In the genomic region with DNA sequence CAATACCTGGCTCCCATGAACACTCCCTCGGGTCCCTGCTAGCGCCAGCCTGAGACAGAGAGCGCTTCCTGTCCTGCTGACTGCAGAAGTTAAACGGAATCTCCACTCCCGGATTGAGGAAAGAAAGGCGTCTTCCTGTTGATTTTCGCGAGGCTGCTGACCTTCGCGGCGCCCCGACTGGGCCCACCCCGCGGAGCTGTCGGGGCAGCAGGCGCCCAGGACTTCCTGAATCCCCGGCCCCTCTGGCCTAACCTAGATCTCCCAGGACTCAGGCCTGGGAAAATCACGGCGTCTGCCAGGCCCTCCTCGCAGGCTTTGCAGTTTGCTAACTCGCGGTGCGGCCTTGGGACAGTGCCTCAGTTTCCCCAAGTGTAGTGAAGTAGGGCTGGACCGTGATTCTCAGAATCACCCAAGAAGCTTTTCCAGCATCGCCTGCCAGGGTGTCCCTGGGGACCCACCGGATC, we compare ENCODE assay signal across 9 cellular contexts.
DNase-seq lines count a peak whose midpoint lies in the region; ATAC-seq, FAIRE-seq and TF ChIP-seq lines count a peak whose summit lies in the region.
"Had no signal": no experiment of that assay in that cellular context is flagged by ENCODE, and none has a peak within 500 bp of the region (broad histone marks: within the 10 kb centered on the region; RNA-seq: fewer than 3 reads in every experiment).

No MANE protein-coding gene starts in this region.

- H3K36me3 Mint-ChIP-seq in MCF 10A (ENCODE audit: insufficient read depth, unreplicated experiment), result no peaks in the 10 kb centered on the region

- TF ChIP-seq POLR2A in spleen (IDR thresholded peaks at IDR 0.05), result no peak

- peak overlapping the region; percentile 64 for H3K4me3 Mint-ChIP-seq in MCF 10A (ENCODE audit: unreplicated experiment)

- peak overlapping the region; percentile 27 for H2AFZ ChIP-seq in keratinocyte (ENCODE audit: control insufficient read depth, low read length)

- no peaks in the 10 kb centered on the region for H3K79me2 ChIP-seq in keratinocyte (ENCODE audit: control insufficient read depth, insufficient read depth, low read length)

- H3K9me3 Mint-ChIP-seq in MCF 10A (ENCODE audit: unreplicated experiment), result no peaks in the 10 kb centered on the region

- H3K4me2 ChIP-seq in keratinocyte (ENCODE audit: control insufficient read depth, extremely low read depth, insufficient read depth, low read depth, low read length), result peak overlapping the region; percentile 70

- peak overlapping the region; percentile 47 to 68 (median 59) for H3K4me3 ChIP-seq in keratinocyte (ENCODE audit: control insufficient read depth in 2 of 3, extremely low read depth in 1 of 3, insufficient read depth in 2 of 3, low read depth in 1 of 3, low read length in 3 of 3)
- peak overlapping the region; percentile 26 to 70 (median 38) for H3K4me3 ChIP-seq in spleen

- POLR2A ChIA-PET in MCF 10A (lab: Yijun Ruan, JAX), result interaction anchor here (1.1 kb wide), 1 partner anchor 101 kb away, joined by 3 read pairs; no protein-coding TSS in a partner anchor

- peak overlapping the region; percentile 75 for H3K9ac ChIP-seq in keratinocyte (ENCODE audit: control insufficient read depth, extremely low read depth, insufficient read depth, low read length)

- no peaks in the 10 kb centered on the region for H3K9me3 ChIP-seq in keratinocyte (ENCODE audit: control insufficient read depth, low read depth, low read length)
- no peaks in the 10 kb centered on the region for H3K9me3 ChIP-seq in spleen

- dilution Hi-C loops in keratinocyte (cut with MboI; ENCODE audit: extremely low pct_ligation_motif_present, low sequenced_read_pairs), result no loop called here

- H3K36me3 ChIP-seq in keratinocyte (ENCODE audit: control insufficient read depth in 2 of 2, extremely low read depth in 1 of 2, insufficient read depth in 2 of 2, low read length in 2 of 2) (no peaks in the 10 kb centered on the region), spleen (no peaks in the 10 kb centered on the region)

- no peak overlapping the region for H3K27ac Mint-ChIP-seq in MCF 10A (ENCODE audit: low read depth, unreplicated experiment)

- 1 to 6% (median 2%) methylated on average over 14 to 26 of the region's 26 CpGs for WGBS in spleen, 5 donors

- no peaks in the 10 kb centered on the region for H3K4me1 Mint-ChIP-seq in MCF 10A (ENCODE audit: insufficient read depth, unreplicated experiment)

- no TSS peak for BruUV-seq in MCF 10A (replicated peaks; lab: Mats Ljungman, UMichigan)

- DNase-seq in HT-29 (ENCODE audit: low spot score), result peak; percentile 36
- no peak for DNase-seq in MCF 10A (ENCODE audit: unreplicated experiment)
- DNase-seq in keratinocyte (ENCODE audit: low read depth, low spot score), result no peak
- DNase-seq in spleen, result no peak
- no peak for DNase-seq in stimulated activated CD4-positive, alpha-beta T cell treated with anti-CD3 and anti-CD28 coated beads, Interleukin-12 subunit alpha, Interleukin-12 subunit beta, amount 100 ng/mL, for 4 hours
- no peak for DNase-seq in ureter (ENCODE audit: low spot score)
- no peak for DNase-seq in HUDEP-2 (lab: John Stamatoyannopoulos, UW; ENCODE audit: unreplicated experiment in 76 of 76)
- DNase-seq: SW 1271 had no signal

- peak overlapping the region; percentile 60 for H3K27ac ChIP-seq in keratinocyte (ENCODE audit: control insufficient read depth, insufficient read depth, low read length)
- peak overlapping the region; percentile 44 to 84 (median 78) for H3K27ac ChIP-seq in spleen

- ATAC-seq in HG03108 (IDR thresholded peaks at IDR 0.05; ENCODE audit: unreplicated experiment), result no peak

- no peak for FAIRE-seq in keratinocyte (lab: Jason Lieb, UNC)

- H3K9me1 ChIP-seq in keratinocyte (ENCODE audit: control insufficient read depth, extremely low read depth, insufficient read depth, low read length), result no peaks in the 10 kb centered on the region

- intact Hi-C loops in MCF 10A (cut with micrococcal nuclease) (loop anchor here (10.0 kb wide), 1 partner anchor 111 kb away; a partner anchor contains a TSS), spleen (cut with DNase I; ENCODE audit: low total_unique reads) (no loop called here)

- TF ChIP-seq CTCF in MCF 10A (IDR thresholded peaks at IDR 0.05; ENCODE audit: unreplicated experiment) (no peak), keratinocyte (optimal IDR thresholded peaks at IDR 0.05 in 1 of 3, IDR thresholded peaks at IDR 0.05 in 1 of 3, conservative IDR thresholded peaks at IDR 0.05 in 1 of 3; ENCODE audit: extremely low read depth in 1 of 3, insufficient read depth in 2 of 3, low read length in 3 of 3) (no peak), spleen (IDR thresholded peaks at IDR 0.05 in 8 of 11, conservative IDR thresholded peaks at IDR 0.05 in 3 of 11) (no peak)

- no peaks in the 10 kb centered on the region for H3K27me3 ChIP-seq in keratinocyte (ENCODE audit: control insufficient read depth, extremely low read depth, insufficient read depth, low read length)
- peaks cover 0 to 80% (median 24%) of the 10 kb centered on the region in 7 donors for H3K27me3 ChIP-seq in spleen (replicated peaks in 1 of 7)

- CTCF ChIA-PET in MCF 10A (lab: Yijun Ruan, JAX), result interaction anchor here (0.6 to 1.6 kb wide), 5 partner anchors 19 to 127 kb away, joined by 3 to 5 read pairs (median 4); no protein-coding TSS in a partner anchor

- H3K4me1 ChIP-seq in keratinocyte (ENCODE audit: control insufficient read depth, extremely low read depth, insufficient read depth, low read length), result peaks cover 14% of the 10 kb centered on the region
- peaks cover 0 to 30% (median 20%) of the 10 kb centered on the region in 6 donors for H3K4me1 ChIP-seq in spleen

- H3K27me3 Mint-ChIP-seq in MCF 10A (ENCODE audit: insufficient read depth, unreplicated experiment), result no peaks in the 10 kb centered on the region

- no peaks in the 10 kb centered on the region for H4K20me1 ChIP-seq in keratinocyte (ENCODE audit: control insufficient read depth, extremely low read depth, insufficient read depth, low read length)
